ENCODE assay signal across 9 cellular contexts in genomic region chr18:64142904-64143303, GRCh38. TPM values are rescaled to one million over a fixed set of nuclear protein-coding genes. Genes with fewer than 3 reads are reported as not detected.
"Had no signal": no experiment of that assay in that cellular context is flagged by ENCODE, and none has a peak within 500 bp of the region (broad histone marks: within the 10 kb centered on the region; RNA-seq: fewer than 3 reads in every experiment).

No MANE protein-coding gene starts in this region.

- H3K27ac Mint-ChIP-seq: IgD-negative memory B cell had no signal

- FAIRE-seq: HTR-8/SVneo, K562 had no signal

- DNase-seq: IMR-90, KBM-7, KG1 had no signal

- H3K4me3 ChIP-seq: K562 had no signal

- H3K36me3 Mint-ChIP-seq: IgD-negative memory B cell had no signal

- H3K27ac ChIP-seq: HL-60 had no signal

- H3K4me1 Mint-ChIP-seq: IgD-negative memory B cell had no signal

- ATAC-seq: K562 had no signal

- H3K4me3 Mint-ChIP-seq: IgD-negative memory B cell had no signal

RNA-seq across cellular contexts. Expression of gene LINC00305, which starts 6.0 kb away (rescaled TPM):
- total RNA-seq: HT-29, HT1080, IMR-90, K562 had no signal
- polyA plus RNA-seq: IgD-negative memory B cell, IMR-90, K562 had no signal
